ENCODE assay signal across 26 cellular contexts in the genomic region with DNA sequence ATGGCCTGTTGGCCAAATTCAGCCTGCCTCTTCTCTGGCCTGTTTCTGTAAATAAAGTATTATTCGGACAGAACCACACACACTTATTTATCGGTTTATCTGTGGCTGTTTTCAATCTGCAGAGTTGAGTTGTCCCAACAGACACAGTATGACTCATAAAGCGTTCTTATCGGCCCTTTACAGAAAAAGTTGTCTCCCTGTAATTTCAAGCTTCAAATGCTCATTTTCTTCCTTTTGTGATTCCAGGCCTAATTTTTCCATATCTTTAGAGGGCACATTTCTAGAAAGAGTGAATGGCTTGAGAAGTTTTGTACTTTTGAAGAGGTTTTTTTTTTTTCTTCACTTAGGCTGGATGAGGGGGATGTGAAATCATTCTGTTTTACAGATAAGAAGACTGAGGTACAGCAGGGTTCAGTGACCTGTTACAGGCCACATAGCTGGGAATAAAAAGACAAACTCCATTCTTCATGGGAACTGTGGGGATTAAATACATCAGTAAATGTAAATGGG.
"Had no signal": no experiment of that assay in that cellular context is flagged by ENCODE, and none has a peak within 500 bp of the region (broad histone marks: within the 10 kb centered on the region; RNA-seq: fewer than 3 reads in every experiment).

No MANE protein-coding gene starts in this region.

- H3K4me3 Mint-ChIP-seq: naive thymus-derived CD8-positive, alpha-beta T cell; stimulated activated naive CD8-positive, alpha-beta T cell treated with anti-CD3 and anti-CD28 coated beads, Interleukin-15, amount 100 ng/mL, for 72 hours had no signal

- H3K27ac Mint-ChIP-seq: naive thymus-derived CD8-positive, alpha-beta T cell; stimulated activated naive CD8-positive, alpha-beta T cell treated with anti-CD3 and anti-CD28 coated beads, Interleukin-15, amount 100 ng/mL, for 72 hours had no signal

- H3K9me3 Mint-ChIP-seq: naive thymus-derived CD8-positive, alpha-beta T cell; stimulated activated naive CD8-positive, alpha-beta T cell treated with anti-CD3 and anti-CD28 coated beads, Interleukin-15, amount 100 ng/mL, for 72 hours had no signal

- H3K4me3 ChIP-seq: dorsolateral prefrontal cortex, gastroesophageal sphincter, heart right ventricle, left lung, ovary, psoas muscle, skin epidermis, suprapubic skin, transverse colon, upper lobe of right lung, uterus had no signal

- DNase-seq: dorsolateral prefrontal cortex; effector CD4-positive, alpha-beta T cell; foreskin keratinocyte; heart right ventricle; hippocampal formation; left cardiac atrium; left lung; mesendoderm; naive thymus-derived CD8-positive, alpha-beta T cell; occipital lobe; ovary; posterior cingulate gyrus; psoas muscle; right cardiac atrium; stimulated activated CD4-positive, alpha-beta T cell treated with anti-CD3 and anti-CD28 coated beads, Interleukin-15, amount 100 ng/mL, for 24 hours; stimulated activated CD4-positive, alpha-beta T cell treated with anti-CD3 and anti-CD28 coated beads, Interleukin-2, amount 100 ng/mL, for 48 hours; stimulated activated CD8-positive, alpha-beta memory T cell treated with anti-CD3 and anti-CD28 coated beads, Interleukin-4, amount 100 ng/mL, for 48 hours; stimulated activated naive CD4-positive, alpha-beta T cell; stimulated activated naive CD8-positive, alpha-beta T cell treated with anti-CD3 and anti-CD28 coated beads, Interleukin-15, amount 100 ng/mL, for 72 hours; transverse colon; upper lobe of right lung; uterus had no signal

- H3K36me3 Mint-ChIP-seq: naive thymus-derived CD8-positive, alpha-beta T cell had no signal

- ATAC-seq: esophagus mucosa; foreskin keratinocyte; gastroesophageal sphincter; heart right ventricle; left cardiac atrium; left lung; naive thymus-derived CD8-positive, alpha-beta T cell; psoas muscle; right cardiac atrium; stimulated activated naive CD8-positive, alpha-beta T cell treated with anti-CD3 and anti-CD28 coated beads, Interleukin-15, amount 100 ng/mL, for 72 hours; upper lobe of right lung had no signal

- H3K4me1 Mint-ChIP-seq: naive thymus-derived CD8-positive, alpha-beta T cell; stimulated activated naive CD8-positive, alpha-beta T cell treated with anti-CD3 and anti-CD28 coated beads, Interleukin-15, amount 100 ng/mL, for 72 hours had no signal
